15 cellular contexts compared by ENCODE assay signal in the genomic region with DNA sequence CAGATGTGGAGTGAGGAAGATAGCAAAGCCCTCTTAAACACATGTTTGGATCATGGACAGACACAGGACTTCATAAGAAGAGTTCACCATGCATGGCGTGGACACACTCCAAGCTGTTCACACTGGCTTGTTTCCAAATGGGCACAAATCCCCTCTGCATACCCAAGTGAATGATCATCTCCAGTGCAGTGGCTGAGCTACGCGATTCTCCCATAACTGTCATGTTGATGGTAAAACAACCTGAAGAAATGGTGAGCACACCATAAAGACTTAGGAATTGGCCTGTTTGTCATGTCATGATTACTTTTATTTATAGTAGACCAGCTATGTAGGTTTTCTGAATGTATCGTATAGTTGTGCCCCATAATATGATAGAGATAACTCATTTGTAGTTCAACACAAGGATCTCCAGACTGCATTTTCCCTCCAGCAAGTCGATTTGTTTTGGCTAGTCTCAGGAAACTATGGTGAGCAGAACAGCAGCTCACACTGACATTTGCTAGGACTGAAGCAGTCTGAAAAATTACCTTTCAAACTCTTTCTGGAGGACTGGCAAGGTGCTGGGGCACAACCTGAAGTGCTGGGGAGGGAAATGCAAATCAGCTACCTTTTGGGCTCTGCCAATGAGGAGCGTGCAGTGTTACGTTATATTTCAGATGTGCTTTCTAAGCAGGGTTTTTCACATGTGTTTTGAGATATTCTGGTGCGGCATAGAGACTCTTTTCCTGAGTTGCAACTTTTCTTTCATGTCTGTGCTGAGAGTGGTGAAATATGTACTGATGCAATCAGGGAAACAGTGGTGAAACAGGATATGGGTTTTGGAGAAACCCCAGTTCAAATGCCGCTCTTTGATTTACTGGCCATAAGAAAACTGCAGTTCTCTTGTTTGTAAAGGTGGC.
DNase-seq lines count a peak whose midpoint lies in the region; ATAC-seq and TF ChIP-seq lines count a peak whose summit lies in the region.
"Had no signal": no experiment of that assay in that cellular context is flagged by ENCODE, and none has a peak within 500 bp of the region (broad histone marks: within the 10 kb centered on the region; RNA-seq: fewer than 3 reads in every experiment).

No MANE protein-coding gene starts in this region.

- no peaks in the 10 kb centered on the region for H3F3A ChIP-seq in MM.1S (ENCODE audit: insufficient read depth, low read length)

- H3K36me3 ChIP-seq in MM.1S (replicated peaks; ENCODE audit: insufficient read depth, low read length) (no peaks in the 10 kb centered on the region), prostate gland (no peaks in the 10 kb centered on the region), upper lobe of right lung (no peaks in the 10 kb centered on the region)
- H3K36me3 ChIP-seq: SJSA1 had no signal

- no peak overlapping the region for H2AFZ ChIP-seq in MM.1S (ENCODE audit: low read length)

- DNase-seq in NOMO-1 treated with DMSO at 0.1 percent for 48 hours (lab: John Stamatoyannopoulos, UW; ENCODE audit: unreplicated experiment) = peak; percentile 21
- no peak for DNase-seq in NOMO-1 treated with dmso at 0.1 percent for 144 hours (lab: John Stamatoyannopoulos, UW; ENCODE audit: unreplicated experiment)
- DNase-seq in MM.1S = peak; percentile 44
- DNase-seq in OCI-M1 (lab: John Stamatoyannopoulos, UW) = peak; percentile 1
- peak; percentile 10 for DNase-seq in prostate gland (ENCODE audit: low spot score)
- DNase-seq in NCI-H2107 treated with DMSO at 0.1 percent for 48 hours (lab: John Stamatoyannopoulos, UW; ENCODE audit: unreplicated experiment) = no peak
- DNase-seq in effector CD8-positive, alpha-beta T cell (lab: John Stamatoyannopoulos, UW) = no peak
- DNase-seq in upper lobe of right lung = no peak
- DNase-seq: 8988T, Caco-2, KBM-7, NCI-H2107, NCI-H446 treated with DMSO at 0.1 percent for 48 hours, NCI-H774 had no signal

- no peak overlapping the region for H3K9ac ChIP-seq in MM.1S (ENCODE audit: low read length)

- no peak overlapping the region for H3K4me2 ChIP-seq in MM.1S (ENCODE audit: low read depth, low read length)

- no peaks in the 10 kb centered on the region for H4K20me1 ChIP-seq in MM.1S (ENCODE audit: insufficient read depth, low read length)

- H3K27me3 ChIP-seq in MM.1S (replicated peaks; ENCODE audit: insufficient read depth, low read length) (no peaks in the 10 kb centered on the region), prostate gland (replicated peaks; ENCODE audit: insufficient read depth) (no peaks in the 10 kb centered on the region), upper lobe of right lung (no peaks in the 10 kb centered on the region)
- H3K27me3 ChIP-seq: SJSA1 had no signal

- WGBS in prostate gland = 24% methylated on average over 9 of the region's 9 CpGs

- no peak for ATAC-seq in upper lobe of right lung

- H3K4me3 ChIP-seq in MM.1S (ENCODE audit: low read length) (no peak overlapping the region), prostate gland (no peak overlapping the region), upper lobe of right lung (no peak overlapping the region)
- H3K4me3 ChIP-seq: SJSA1 had no signal

- H3K27ac ChIP-seq in MM.1S (ENCODE audit: low read length) (peak overlapping the region; percentile 10; the same call in 1 of the 2 replicates), prostate gland (no peak overlapping the region), upper lobe of right lung (no peak overlapping the region)
- H3K27ac ChIP-seq: SJSA1 had no signal

- no peaks in the 10 kb centered on the region for H3K79me2 ChIP-seq in MM.1S (ENCODE audit: low read length)

- no peak for TF ChIP-seq CTCF in MM.1S (IDR thresholded peaks at IDR 0.05; ENCODE audit: low read length)
- TF ChIP-seq CTCF in prostate gland (IDR thresholded peaks at IDR 0.05) = no peak
- no peak for TF ChIP-seq CTCF in upper lobe of right lung (IDR thresholded peaks at IDR 0.05)

- intact Hi-C loops in prostate gland (cut with DNase I) (no loop called here), upper lobe of right lung (cut with DNase I) (no loop called here)

- no peaks in the 10 kb centered on the region for H3K4me1 ChIP-seq in MM.1S (ENCODE audit: low read length)
- no peaks in the 10 kb centered on the region for H3K4me1 ChIP-seq in prostate gland (replicated peaks)
- no peaks in the 10 kb centered on the region for H3K4me1 ChIP-seq in upper lobe of right lung
- H3K4me1 ChIP-seq: Caco-2, SJSA1 had no signal

- H3K9me3 ChIP-seq in MM.1S (replicated peaks; ENCODE audit: insufficient read depth, low read length) (no peaks in the 10 kb centered on the region), prostate gland (no peaks in the 10 kb centered on the region), upper lobe of right lung (no peaks in the 10 kb centered on the region)
- H3K9me3 ChIP-seq: Caco-2 had no signal

- no peak for TF ChIP-seq POLR2A in prostate gland (IDR thresholded peaks at IDR 0.05)

- H3K9me2 ChIP-seq in MM.1S (replicated peaks; ENCODE audit: insufficient read depth, low read length) = no peaks in the 10 kb centered on the region

Comparison
In these comparisons a context has a peak if more than half of its experiments do, and no peak if none do; other contexts are left out.
1. DNase-seq: peak in NOMO-1 treated with DMSO at 0.1 percent for 48 hours (single experiment), MM.1S (single experiment), OCI-M1 (single experiment) and prostate gland (single experiment); none in NOMO-1 treated with dmso at 0.1 percent for 144 hours (single experiment), NCI-H2107 treated with DMSO at 0.1 percent for 48 hours (single experiment), effector CD8-positive, alpha-beta T cell (single experiment) and upper lobe of right lung (single experiment).